In the genomic region with DNA sequence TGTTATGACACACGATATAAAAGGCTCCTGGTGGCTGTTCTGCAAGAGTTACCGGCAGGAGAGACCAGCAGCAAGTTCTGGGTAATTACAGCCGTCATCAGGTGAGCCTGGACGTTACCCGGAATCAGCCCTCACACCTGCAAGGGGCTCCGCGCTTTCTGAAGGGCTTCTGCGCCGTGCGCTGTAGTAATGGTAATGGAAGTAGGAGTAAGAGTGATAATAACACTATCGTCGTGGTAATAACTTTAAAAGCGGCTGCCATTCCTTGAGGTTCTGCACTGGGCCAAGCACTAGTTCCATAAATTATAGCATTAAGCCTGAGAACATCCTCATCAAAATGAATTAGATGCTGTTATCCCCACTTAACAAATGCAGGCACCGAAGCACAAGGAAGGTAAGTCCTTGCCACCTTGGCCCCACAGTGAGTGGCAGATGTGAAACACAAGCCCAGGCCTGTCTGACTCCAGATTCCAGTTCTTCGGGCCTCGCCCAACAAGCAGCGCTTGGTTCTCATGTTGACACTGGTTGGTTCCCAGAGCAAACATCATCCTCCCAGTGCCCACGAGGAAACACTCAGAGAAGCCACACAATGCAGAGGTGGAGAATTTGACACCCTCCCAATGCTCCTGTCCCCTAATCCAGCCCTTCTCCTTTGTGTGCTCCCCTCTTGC, we compare ENCODE assay signal across 19 cellular contexts.
DNase-seq lines count a peak whose midpoint lies in the region; FAIRE-seq and TF ChIP-seq lines count a peak whose summit lies in the region.
"Had no signal": no experiment of that assay in that cellular context is flagged by ENCODE, and none has a peak within 500 bp of the region (broad histone marks: within the 10 kb centered on the region; RNA-seq: fewer than 3 reads in every experiment).

No MANE protein-coding gene starts in this region.

- peak; percentile 21 for DNase-seq in LNCaP clone FGC (ENCODE audit: low read depth)
- peak; percentile 94 for DNase-seq in NCI-H187 treated with DMSO at 0.1 percent for 48 hours (lab: John Stamatoyannopoulos, UW)
- peak; percentile 63 for DNase-seq in posterior vena cava (ENCODE audit: low spot score)
- DNase-seq in superior temporal gyrus (ENCODE audit: extremely low spot score) = no peak
- DNase-seq in NCI-H2107 (lab: John Stamatoyannopoulos, UW) = no peak
- no peak for DNase-seq in H54 (ENCODE audit: insufficient read length, low spot score)
- DNase-seq: activated CD4-positive, alpha-beta T cell treated with anti-CD3 and anti-CD28 coated beads, Interleukin-2, amount 50 U/mL, for 1 hour; activated CD8-positive, alpha-beta memory T cell treated with anti-CD3 and anti-CD28 coated beads, Interleukin-2, amount 50 U/mL, for 4 hours; CD8-positive, alpha-beta T cell; effector CD4-positive, alpha-beta T cell; NCI-H1092; NCI-H524 treated with DMSO at 0.1 percent for 48 hours; SIG-M5; stimulated activated CD4-positive, alpha-beta T cell treated with anti-CD3 and anti-CD28 coated beads, Interleukin-1b, Interleukin-23, amount 100 ng/mL, for 48 hours; stimulated activated naive CD8-positive, alpha-beta T cell treated with anti-CD3 and anti-CD28 coated beads, Interleukin-15, Interleukin-2, amounts not matched to agents 100 U/mL and 50 U/mL, for 24 hours; T-cell had no signal

- H3K27me3 Mint-ChIP-seq in brain = peaks cover 3% of the 10 kb centered on the region
- H3K27me3 Mint-ChIP-seq: T-cell, type B pancreatic cell had no signal

- H3K4me3 Mint-ChIP-seq in brain = no peak overlapping the region
- H3K4me3 Mint-ChIP-seq: CD8-positive, alpha-beta T cell; GM23338; T-cell; type B pancreatic cell had no signal

- H3K36me3 Mint-ChIP-seq in brain = peaks cover 14% of the 10 kb centered on the region

- peak overlapping the region in 3 of 5 experiments; percentile 11 to 78 (median 35) for H3K27ac Mint-ChIP-seq in brain
- H3K27ac Mint-ChIP-seq: CD8-positive, alpha-beta T cell; GM23338; T-cell; type B pancreatic cell had no signal

- no peak for FAIRE-seq in H54 (lab: Jason Lieb, UNC)

- intact Hi-C loops in posterior vena cava (cut with DNase I) = no loop called here

- H3K4me1 Mint-ChIP-seq in brain = peaks cover 21% of the 10 kb centered on the region
- H3K4me1 Mint-ChIP-seq: T-cell had no signal

- TF ChIP-seq CTCF in LNCaP clone FGC (IDR thresholded peaks at IDR 0.05; ENCODE audit: control insufficient read depth, extremely low read depth, insufficient read depth) (no peak), brain (conservative IDR thresholded peaks at IDR 0.05) (no peak)

- no peak for TF ChIP-seq POLR2A in H54 (IDR thresholded peaks at IDR 0.05; ENCODE audit: low read depth, low read length)

- H3K9me3 Mint-ChIP-seq in brain = no peaks in the 10 kb centered on the region
- H3K9me3 Mint-ChIP-seq: CD8-positive, alpha-beta T cell; GM23338; T-cell; type B pancreatic cell had no signal

- H3K4me3 ChIP-seq in LNCaP clone FGC (ENCODE audit: low read depth, low read length) = no peak overlapping the region
- H3K4me3 ChIP-seq: GM23338 had no signal

Comparison
In these comparisons a context has a peak if more than half of its experiments do, and no peak if none do; other contexts are left out.
1. DNase-seq: peak in LNCaP clone FGC (single experiment), NCI-H187 treated with DMSO at 0.1 percent for 48 hours (single experiment) and posterior vena cava (single experiment); none in superior temporal gyrus (single experiment), NCI-H2107 (single experiment) and H54 (single experiment).